In genomic region chr1:180935326-180936109, GRCh38 we compare ENCODE assay signal across 16 cellular contexts. TPM values are rescaled to one million over a fixed set of nuclear protein-coding genes. Genes with fewer than 3 reads are reported as not detected.
A peak's percentile ranks its signal among the peaks of the same experiment; 100 is the strongest.
DNase-seq lines count a peak whose midpoint lies in the region; ATAC-seq and TF ChIP-seq lines count a peak whose summit lies in the region.
"Had no signal": no experiment of that assay in that cellular context is flagged by ENCODE, and none has a peak within 500 bp of the region (broad histone marks: within the 10 kb centered on the region; RNA-seq: fewer than 3 reads in every experiment).

No MANE protein-coding gene starts in this region.

- no peak overlapping the region for H3K27ac ChIP-seq in Peyer's patch
- H3K27ac ChIP-seq in neural progenitor cell: no peak overlapping the region
- no peak overlapping the region for H3K27ac ChIP-seq in MM.1S (ENCODE audit: low read length)

- DNase-seq in Peyer's patch: peak; percentile 37 to 85 (median 83)
- DNase-seq in neural progenitor cell (ENCODE audit: low spot score): peak; percentile 39
- DNase-seq in stimulated activated naive CD4-positive, alpha-beta T cell (lab: John Stamatoyannopoulos, UW): no peak
- no peak for DNase-seq in occipital lobe (lab: John Stamatoyannopoulos, UW)
- no peak for DNase-seq in MM.1S
- DNase-seq in glomerular visceral epithelial cell (ENCODE audit: extremely low spot score): no peak
- DNase-seq: activated CD4-positive, alpha-beta memory T cell treated with anti-CD3 and anti-CD28 coated beads, Interleukin-2, amount 10 ng/mL, durations not matched to agents 7 days and 5 days; activated naive CD4-positive, alpha-beta T cell treated with Interleukin-2 at 50 U/mL for 16 hours; CD4-positive, alpha-beta memory T cell; NCI-H1694 treated with DMSO at 0.1 percent for 48 hours; OCI-M1 had no signal

- peak in 1 of 2 donors; percentile 24 for TF ChIP-seq POLR2A in Peyer's patch (IDR thresholded peaks at IDR 0.05)

- no peak overlapping the region for H3K9ac ChIP-seq in neural progenitor cell
- H3K9ac ChIP-seq in MM.1S (ENCODE audit: low read length): no peak overlapping the region

- H3K27me3 ChIP-seq in Peyer's patch (no peaks in the 10 kb centered on the region), neural progenitor cell (no peaks in the 10 kb centered on the region), MM.1S (replicated peaks; ENCODE audit: insufficient read depth, low read length) (no peaks in the 10 kb centered on the region)

- no peak overlapping the region for H3K4me3 Mint-ChIP-seq in neural progenitor cell
- H3K4me3 Mint-ChIP-seq: activated CD4-positive, alpha-beta memory T cell treated with anti-CD3 and anti-CD28 coated beads, Interleukin-2, amount 10 ng/mL, durations not matched to agents 7 days and 5 days; CD4-positive, alpha-beta memory T cell; central memory CD8-positive, alpha-beta T cell; mesothelial cell of epicardium had no signal

- H3K9me2 ChIP-seq in MM.1S (replicated peaks; ENCODE audit: insufficient read depth, low read length): no peaks in the 10 kb centered on the region

- H3K36me3 ChIP-seq in Peyer's patch: peaks cover 0 to 5% (median 0%) of the 10 kb centered on the region in 3 donors
- H3K36me3 ChIP-seq in neural progenitor cell: no peaks in the 10 kb centered on the region
- H3K36me3 ChIP-seq in MM.1S (replicated peaks; ENCODE audit: insufficient read depth, low read length): no peaks in the 10 kb centered on the region

- H3K4me2 ChIP-seq in neural progenitor cell: no peak overlapping the region
- no peak overlapping the region for H3K4me2 ChIP-seq in MM.1S (ENCODE audit: low read depth, low read length)

- TF ChIP-seq CTCF in Peyer's patch (IDR thresholded peaks at IDR 0.05): no peak
- TF ChIP-seq CTCF in neural progenitor cell (IDR thresholded peaks at IDR 0.05): no peak
- no peak for TF ChIP-seq CTCF in MM.1S (IDR thresholded peaks at IDR 0.05; ENCODE audit: low read length)

- no peak overlapping the region for H3K27ac Mint-ChIP-seq in neural progenitor cell
- H3K27ac Mint-ChIP-seq: activated CD4-positive, alpha-beta memory T cell treated with anti-CD3 and anti-CD28 coated beads, Interleukin-2, amount 10 ng/mL, durations not matched to agents 7 days and 5 days; mesothelial cell of epicardium had no signal

- H3K36me3 Mint-ChIP-seq in neural progenitor cell: peaks cover 3% of the 10 kb centered on the region
- H3K36me3 Mint-ChIP-seq: CD4-positive, alpha-beta memory T cell had no signal

- H3K9me3 ChIP-seq in Peyer's patch (no peaks in the 10 kb centered on the region), neural progenitor cell (ENCODE audit: low read depth) (no peaks in the 10 kb centered on the region), MM.1S (replicated peaks; ENCODE audit: insufficient read depth, low read length) (no peaks in the 10 kb centered on the region)

- peaks cover 16% of the 10 kb centered on the region for H3K4me1 Mint-ChIP-seq in neural progenitor cell
- H3K4me1 Mint-ChIP-seq: mesothelial cell of epicardium had no signal

- peaks cover 3% of the 10 kb centered on the region for H3K9me3 Mint-ChIP-seq in neural progenitor cell
- H3K9me3 Mint-ChIP-seq: activated CD4-positive, alpha-beta memory T cell treated with anti-CD3 and anti-CD28 coated beads, Interleukin-2, amount 10 ng/mL, durations not matched to agents 7 days and 5 days; CD4-positive, alpha-beta memory T cell; central memory CD8-positive, alpha-beta T cell; mesothelial cell of epicardium had no signal

- H3K79me2 ChIP-seq in neural progenitor cell (ENCODE audit: low read depth) (no peaks in the 10 kb centered on the region), MM.1S (ENCODE audit: low read length) (no peaks in the 10 kb centered on the region)

- peaks cover 6% of the 10 kb centered on the region for H3K27me3 Mint-ChIP-seq in neural progenitor cell (ENCODE audit: insufficient read depth, low read depth)
- H3K27me3 Mint-ChIP-seq: central memory CD8-positive, alpha-beta T cell had no signal

- ATAC-seq in GM18861 (IDR thresholded peaks at IDR 0.05; ENCODE audit: unreplicated experiment) (peak; percentile 60), HG02571 (IDR thresholded peaks at IDR 0.05; ENCODE audit: unreplicated experiment) (peak; percentile 56)
- ATAC-seq: esophagus mucosa had no signal

- H3F3A ChIP-seq in neural progenitor cell (ENCODE audit: low read depth): no peaks in the 10 kb centered on the region
- H3F3A ChIP-seq in MM.1S (ENCODE audit: insufficient read depth, low read length): no peaks in the 10 kb centered on the region

- peak overlapping the region in 2 of 4 donors; percentile 44 to 45 for H3K4me3 ChIP-seq in Peyer's patch
- H3K4me3 ChIP-seq in neural progenitor cell: no peak overlapping the region
- H3K4me3 ChIP-seq in MM.1S (ENCODE audit: low read length): no peak overlapping the region

- no peaks in the 10 kb centered on the region for H4K20me1 ChIP-seq in neural progenitor cell (ENCODE audit: low read depth)
- no peaks in the 10 kb centered on the region for H4K20me1 ChIP-seq in MM.1S (ENCODE audit: insufficient read depth, low read length)

- no peak overlapping the region for H2AFZ ChIP-seq in neural progenitor cell (replicated peaks)
- H2AFZ ChIP-seq in MM.1S (ENCODE audit: low read length): no peak overlapping the region

- H3K4me1 ChIP-seq in Peyer's patch: no peaks in the 10 kb centered on the region
- H3K4me1 ChIP-seq in neural progenitor cell: peaks cover 8% of the 10 kb centered on the region
- H3K4me1 ChIP-seq in MM.1S (ENCODE audit: low read length): no peaks in the 10 kb centered on the region

RNA-seq across cellular contexts. Expression of gene KIAA1614, which starts 22.8 kb away (rescaled TPM):
- 1 to 10 TPM in 3 of 4 donors, under 1 TPM in 1; 0.35 to 2.5 (median 1.7) TPM for total RNA-seq in Peyer's patch
- 0.56 and 3.8 TPM in 2 replicates for total RNA-seq in neural progenitor cell (ENCODE audit: low replicate concordance)
- total RNA-seq in occipital lobe: 5.6 TPM

Comparison
In these comparisons a context has a peak if more than half of its experiments do, and no peak if none do; other contexts are left out.
1. DNase-seq: peak in Peyer's patch (3 of 3) and neural progenitor cell (single experiment); none in stimulated activated naive CD4-positive, alpha-beta T cell (0 of 6), occipital lobe (single experiment), MM.1S (single experiment) and glomerular visceral epithelial cell (single experiment).